In the genomic region with DNA sequence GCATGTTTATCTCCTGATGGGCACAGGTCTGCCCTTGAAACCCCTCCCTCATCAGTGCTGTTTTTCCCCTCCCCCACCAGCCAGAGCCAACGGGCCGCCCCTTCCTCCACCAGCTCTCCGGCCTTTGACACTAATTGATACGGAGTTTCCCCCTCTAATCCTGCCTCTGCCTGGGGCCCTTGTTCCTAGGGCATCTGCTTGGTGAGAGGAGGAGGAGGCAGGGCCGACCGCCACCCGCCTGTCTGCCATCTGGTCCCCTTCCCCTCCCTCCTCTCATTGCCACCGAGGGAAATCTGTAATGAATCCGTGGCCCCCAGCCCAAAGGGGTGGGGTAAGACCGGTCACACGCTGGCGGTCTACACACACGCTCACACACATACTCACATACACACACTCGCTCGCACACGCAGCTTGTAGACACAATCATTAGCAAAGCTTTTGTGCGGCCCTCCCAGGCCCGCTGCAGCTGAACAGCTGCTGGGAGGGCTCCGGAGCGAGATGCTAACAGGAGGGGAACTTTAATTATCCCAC, we compare ENCODE assay signal across 20 cellular contexts. TPM values are rescaled to one million over a fixed set of nuclear protein-coding genes. Genes with fewer than 3 reads are reported as not detected.
DNase-seq lines count a peak whose midpoint lies in the region; ATAC-seq and TF ChIP-seq lines count a peak whose summit lies in the region.
"Had no signal": no experiment of that assay in that cellular context is flagged by ENCODE, and none has a peak within 500 bp of the region (broad histone marks: within the 10 kb centered on the region; RNA-seq: fewer than 3 reads in every experiment).

No MANE protein-coding gene starts in this region.

- H3K36me3 Mint-ChIP-seq in neural progenitor cell: no peaks in the 10 kb centered on the region
- H3K36me3 Mint-ChIP-seq: stimulated activated memory B cell treated with anti-CD40 and anti-IgM and Interleukin-4, amounts not matched to agents 10 μg/mL and 1 μg/mL and 100 μg/mL, for 72 hours had no signal

- no peak for TF ChIP-seq CTCF in neural progenitor cell (IDR thresholded peaks at IDR 0.05)
- no peak for TF ChIP-seq CTCF in foreskin keratinocyte (conservative IDR thresholded peaks at IDR 0.05)

- H3K9me3 Mint-ChIP-seq in neural progenitor cell: peaks cover 2% of the 10 kb centered on the region

- H4K20me1 ChIP-seq in neural progenitor cell (ENCODE audit: low read depth): no peaks in the 10 kb centered on the region

- H3K27ac ChIP-seq in HUES48 (ENCODE audit: low read depth, low read length) (peak overlapping the region; percentile 17), neural progenitor cell (peak overlapping the region; percentile 86), foreskin keratinocyte (no peak overlapping the region)
- H3K27ac ChIP-seq: gastrocnemius medialis, KMS-11, right atrium auricular region, uterus had no signal

- H3K4me1 ChIP-seq in HUES48 (ENCODE audit: control insufficient read depth, insufficient read depth, low read length): peaks cover 44% of the 10 kb centered on the region
- H3K4me1 ChIP-seq in neural progenitor cell: peaks cover 75% of the 10 kb centered on the region
- no peaks in the 10 kb centered on the region for H3K4me1 ChIP-seq in foreskin keratinocyte
- H3K4me1 ChIP-seq: gastrocnemius medialis, right atrium auricular region, uterus had no signal

- peak overlapping the region; percentile 30 for H3K27ac Mint-ChIP-seq in neural progenitor cell
- H3K27ac Mint-ChIP-seq: stimulated activated memory B cell treated with anti-CD40 and anti-IgM and Interleukin-4, amounts not matched to agents 10 μg/mL and 1 μg/mL and 100 μg/mL, for 72 hours had no signal

- H3K4me3 Mint-ChIP-seq in neural progenitor cell: peak overlapping the region; percentile 83
- H3K4me3 Mint-ChIP-seq: stimulated activated memory B cell treated with anti-CD40 and anti-IgM and Interleukin-4, amounts not matched to agents 10 μg/mL and 1 μg/mL and 100 μg/mL, for 72 hours had no signal

- peaks cover 49% of the 10 kb centered on the region for H3F3A ChIP-seq in neural progenitor cell (ENCODE audit: low read depth)

- H3K9me3 ChIP-seq in HUES48 (ENCODE audit: control insufficient read depth, insufficient read depth, low read length): no peaks in the 10 kb centered on the region
- no peaks in the 10 kb centered on the region for H3K9me3 ChIP-seq in neural progenitor cell (ENCODE audit: low read depth)
- H3K9me3 ChIP-seq: gastrocnemius medialis had no signal

- H3K4me3 ChIP-seq in HUES48 (ENCODE audit: low read depth, low read length) (peak overlapping the region; percentile 35; the same call in 1 of the 2 replicates), neural progenitor cell (peak overlapping the region; percentile 44)
- H3K4me3 ChIP-seq: gastrocnemius medialis, right atrium auricular region, uterus had no signal

- no peak for ATAC-seq in foreskin keratinocyte
- ATAC-seq: gastrocnemius medialis; stimulated activated memory B cell treated with anti-CD40 and anti-IgM and Interleukin-4, amounts not matched to agents 10 μg/mL and 1 μg/mL and 100 μg/mL, for 72 hours had no signal

- H3K27me3 Mint-ChIP-seq in neural progenitor cell (ENCODE audit: insufficient read depth, low read depth): peaks cover 15% of the 10 kb centered on the region

- H3K79me2 ChIP-seq in neural progenitor cell (ENCODE audit: low read depth): no peaks in the 10 kb centered on the region

- peak overlapping the region; percentile 80 for H3K4me2 ChIP-seq in neural progenitor cell
- H3K4me2 ChIP-seq: KMS-11 had no signal

- no peaks in the 10 kb centered on the region for H3K27me3 ChIP-seq in HUES48 (ENCODE audit: control insufficient read depth, insufficient read depth, low read length)
- no peaks in the 10 kb centered on the region for H3K27me3 ChIP-seq in neural progenitor cell
- H3K27me3 ChIP-seq in foreskin keratinocyte: no peaks in the 10 kb centered on the region
- H3K27me3 ChIP-seq: right atrium auricular region, uterus had no signal

- DNase-seq in NCI-H2227 (lab: John Stamatoyannopoulos, UW; ENCODE audit: unreplicated experiment) (peak; percentile 96), ecto neural progenitor cell (ENCODE audit: low spot score) (peak; percentile 92), neural progenitor cell (ENCODE audit: low spot score) (peak; percentile 95), NCI-H226 (no peak), COLO829 (ENCODE audit: low spot score) (no peak), foreskin keratinocyte (no peak)
- DNase-seq in activated CD8-positive, alpha-beta memory T cell treated with anti-CD3 and anti-CD28 coated beads, Interleukin-2, amount 50 U/mL, for 48 hours: no peak
- DNase-seq: activated naive CD4-positive, alpha-beta T cell; gastrocnemius medialis; NCI-H2029 treated with DMSO at 0.1 percent for 48 hours; stimulated activated CD4-positive, alpha-beta T cell treated with anti-CD3 and anti-CD28 coated beads, Interleukin-4, amount 100 ng/mL, for 24 hours; T1000; uterus had no signal

- H3K4me1 Mint-ChIP-seq in neural progenitor cell: peaks cover 49% of the 10 kb centered on the region
- H3K4me1 Mint-ChIP-seq: stimulated activated memory B cell treated with anti-CD40 and anti-IgM and Interleukin-4, amounts not matched to agents 10 μg/mL and 1 μg/mL and 100 μg/mL, for 72 hours had no signal

- H3K9ac ChIP-seq in HUES48 (ENCODE audit: low read depth, low read length): no peak overlapping the region
- H3K9ac ChIP-seq in neural progenitor cell: no peak overlapping the region
- H3K9ac ChIP-seq: KMS-11 had no signal

- H2AFZ ChIP-seq in neural progenitor cell (replicated peaks): peak overlapping the region; percentile 60

- H3K36me3 ChIP-seq in HUES48 (ENCODE audit: control insufficient read depth, insufficient read depth, low read length) (no peaks in the 10 kb centered on the region), neural progenitor cell (no peaks in the 10 kb centered on the region)
- H3K36me3 ChIP-seq: gastrocnemius medialis, right atrium auricular region, uterus had no signal

RNA-seq across cellular contexts. Expression of a gene that starts 27.4 kb away (rescaled TPM):
- total RNA-seq in neural progenitor cell (ENCODE audit: low replicate concordance) (0.07 and 0.34 TPM in 2 replicates), foreskin keratinocyte (not detected in 2 replicates)
- polyA plus RNA-seq in foreskin keratinocyte: not detected in 2 replicates
- total RNA-seq: activated CD8-positive, alpha-beta memory T cell treated with anti-CD3 and anti-CD28 coated beads for 36 hours; RPMI7951 had no signal
- polyA plus RNA-seq: BJ had no signal

Comparison
In these comparisons a context has a peak if more than half of its experiments do, and no peak if none do; other contexts are left out.
1. DNase-seq: peak in NCI-H2227 (single experiment), ecto neural progenitor cell (single experiment) and neural progenitor cell (single experiment); none in NCI-H226 (single experiment), activated CD8-positive, alpha-beta memory T cell treated with anti-CD3 and anti-CD28 coated beads, Interleukin-2, amount 50 U/mL, for 48 hours (single experiment), COLO829 (single experiment) and foreskin keratinocyte (0 of 2).